Comparison of ENCODE assay signal across 8 cellular contexts in the genomic region with DNA sequence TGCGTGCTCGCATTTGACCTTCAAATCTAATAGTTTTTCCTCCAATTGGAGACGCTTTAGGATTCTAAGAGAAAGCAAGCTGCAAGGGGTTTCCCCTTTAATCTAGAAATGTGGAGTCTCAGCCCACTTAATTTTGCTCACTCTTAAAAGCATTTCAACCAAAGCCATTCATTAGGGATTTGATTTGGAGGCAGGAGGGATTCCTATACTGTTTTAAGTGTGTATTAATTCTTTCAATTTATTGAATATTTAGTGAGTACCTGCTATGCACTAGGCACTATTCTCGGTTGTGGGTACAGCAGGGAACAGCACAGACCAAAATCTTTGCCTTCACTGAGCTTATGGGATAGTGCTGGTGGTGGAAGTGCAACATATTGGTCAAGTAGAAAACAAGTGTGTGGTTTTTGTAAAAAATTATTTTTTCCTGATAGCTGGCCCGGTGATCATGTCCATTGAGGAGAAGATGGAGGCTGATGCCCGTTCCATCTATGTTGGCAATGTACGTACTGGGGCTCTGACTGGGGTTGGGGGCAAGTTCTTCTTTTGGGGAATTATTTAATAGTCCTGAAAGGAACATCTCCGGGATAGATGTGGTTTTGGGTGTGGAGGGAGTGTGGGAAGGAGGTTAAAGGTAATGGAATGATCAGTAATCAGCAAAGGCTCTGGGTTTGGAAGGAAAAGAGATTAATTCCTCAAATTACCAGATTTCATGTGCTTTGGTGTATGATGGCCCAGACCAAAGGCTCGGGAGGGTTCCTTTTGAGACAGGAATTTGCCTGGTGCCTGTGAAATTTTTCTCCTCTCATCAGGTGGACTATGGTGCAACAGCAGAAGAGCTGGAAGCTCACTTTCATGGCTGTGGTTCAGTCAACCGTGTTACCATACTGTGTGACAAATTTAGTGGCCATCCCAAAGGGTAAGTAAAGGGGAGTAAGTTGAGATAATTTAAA. TPM values are rescaled to one million over a fixed set of nuclear protein-coding genes. Genes with fewer than 3 reads are reported as not detected.
A peak's percentile ranks its signal among the peaks of the same experiment; 100 is the strongest.
DNase-seq lines count a peak whose midpoint lies in the region; ATAC-seq and TF ChIP-seq lines count a peak whose summit lies in the region.

No MANE protein-coding gene starts in this region.

- no peaks in the 10 kb centered on the region for H3K9me3 ChIP-seq in Caco-2
- no peaks in the 10 kb centered on the region for H3K9me3 ChIP-seq in esophagus (ENCODE audit: control insufficient read depth in 2 of 2, insufficient read depth in 1 of 2, low read depth in 1 of 2, low read length in 1 of 2)
- no peaks in the 10 kb centered on the region for H3K9me3 ChIP-seq in ovary

- WGBS in esophagus, 2 donors: 40 to 44% methylated on average over 10 of the region's 10 CpGs
- 33 to 34% (median 33%) methylated on average over 10 of the region's 10 CpGs for WGBS in ovary, 3 donors

- H3K4me1 Mint-ChIP-seq in Caco-2 (ENCODE audit: low read depth, unreplicated experiment): peaks cover 17% of the 10 kb centered on the region

- ATAC-seq in left colon (no peak), HG03342 (IDR thresholded peaks at IDR 0.05; ENCODE audit: unreplicated experiment) (no peak), HG03175 (IDR thresholded peaks at IDR 0.05; ENCODE audit: unreplicated experiment) (no peak)

- CTCF ChIA-PET in Caco-2 (lab: Charles Lee): interaction anchor here (1.0 to 2.7 kb wide), 3 partner anchors 17 to 202 kb away, joined by 4 to 15 read pairs (median 6); a partner anchor contains a TSS
- CTCF ChIA-PET in RWPE1 (lab: Yijun Ruan, JAX): interaction anchor here (3.0 kb wide), 1 partner anchor 57 kb away, joined by 12 read pairs; no protein-coding TSS in a partner anchor

- DNase-seq in Caco-2 (no peak), RWPE1 (ENCODE audit: low spot score) (no peak), ovary (no peak), left colon (no peak), KG1 (lab: John Stamatoyannopoulos, UW) (no peak)

- no peaks in the 10 kb centered on the region for H3K27me3 Mint-ChIP-seq in Caco-2 (ENCODE audit: insufficient read depth, unreplicated experiment)

- H3K4me3 ChIP-seq in Caco-2 (ENCODE audit: low read depth, low read length) (peak overlapping the region; percentile 94), esophagus (ENCODE audit: low read depth in 1 of 2, low read length in 2 of 2) (peak overlapping the region; percentile 76 to 89), ovary (peak overlapping the region; percentile 81)

- peak overlapping the region; percentile 96 for H3K4me3 Mint-ChIP-seq in Caco-2 (ENCODE audit: unreplicated experiment)

- H3K36me3 ChIP-seq in Caco-2 (ENCODE audit: control insufficient read depth, insufficient read depth, low read length) (peaks cover 2% of the 10 kb centered on the region), esophagus (ENCODE audit: control insufficient read depth in 2 of 2, insufficient read depth in 2 of 2, low read length in 1 of 2) (peaks cover 4 to 18% of the 10 kb centered on the region in 2 donors), ovary (no peaks in the 10 kb centered on the region)

- TF ChIP-seq CTCF in Caco-2 (IDR thresholded peaks at IDR 0.05; ENCODE audit: insufficient read depth in 1 of 2, low read depth in 1 of 2, low read length in 1 of 2, severe bottlenecking in 1 of 2, unreplicated experiment in 1 of 2) (no peak), RWPE1 (conservative IDR thresholded peaks at IDR 0.05; ENCODE audit: low read depth) (no peak), ovary (IDR thresholded peaks at IDR 0.05) (no peak)

- POLR2A ChIA-PET in Caco-2 (lab: Charles Lee): interaction anchor here (1.0 to 3.1 kb wide), 5 partner anchors 16 to 228 kb away, joined by 3 to 51 read pairs (median 5); a partner anchor contains a TSS
- POLR2A ChIA-PET in RWPE1 (lab: Yijun Ruan, JAX; ENCODE audit: low non-redundant PET): interaction anchor here (0.6 to 1.9 kb wide), 2 partner anchors 20 to 152 kb away, joined by 5 to 9 read pairs; a partner anchor contains a TSS

- no peak for TF ChIP-seq POLR2A in ovary (IDR thresholded peaks at IDR 0.05)

- TSS peak; percentile 24 for BruUV-seq in Caco-2 (replicated peaks; lab: Mats Ljungman, UMichigan)

- peak overlapping the region; percentile 96 for H3K27ac Mint-ChIP-seq in Caco-2 (ENCODE audit: unreplicated experiment)

- H3K27ac ChIP-seq in RWPE1: peak overlapping the region; percentile 87
- no peak overlapping the region for H3K27ac ChIP-seq in esophagus (ENCODE audit: low read depth in 2 of 2, low read length in 1 of 2)
- H3K27ac ChIP-seq in ovary: peak overlapping the region in 1 of 2 donors; percentile 76

- intact Hi-C loops in Caco-2 (cut with micrococcal nuclease; ENCODE audit: unreplicated experiment) (loop anchor here (5.0 kb wide), 2 partner anchors 144 to 716 kb away; a partner anchor contains a TSS), ovary (cut with DNase I) (loop anchor here (10.0 kb wide), 4 partner anchors 142 to 242 kb away; a partner anchor contains a TSS), left colon (cut with DNase I, micrococcal nuclease) (loop anchor here in 1 of 2 donors (10.0 kb wide), 1 partner anchor 142 kb away; a partner anchor contains a TSS)

- H3K27me3 ChIP-seq in Caco-2 (replicated peaks; ENCODE audit: control insufficient read depth, insufficient read depth, low read length): no peaks in the 10 kb centered on the region
- no peaks in the 10 kb centered on the region for H3K27me3 ChIP-seq in esophagus (ENCODE audit: control insufficient read depth in 1 of 2, insufficient read depth in 2 of 2, low read length in 2 of 2)
- H3K27me3 ChIP-seq in ovary: no peaks in the 10 kb centered on the region

- peaks cover 10% of the 10 kb centered on the region for H3K4me1 ChIP-seq in Caco-2
- H3K4me1 ChIP-seq in esophagus (ENCODE audit: control insufficient read depth in 2 of 2, insufficient read depth in 2 of 2, low read length in 1 of 2): peaks cover 3 to 5% of the 10 kb centered on the region in 2 donors
- peaks cover 10% of the 10 kb centered on the region for H3K4me1 ChIP-seq in ovary (ENCODE audit: insufficient read depth)

- peaks cover 75% of the 10 kb centered on the region for H3K36me3 Mint-ChIP-seq in Caco-2 (ENCODE audit: insufficient read depth, unreplicated experiment)

- H3K9me3 Mint-ChIP-seq in Caco-2 (ENCODE audit: unreplicated experiment): no peaks in the 10 kb centered on the region

- no peak for TF ChIP-seq EP300 in ovary (IDR thresholded peaks at IDR 0.05)

RNA-seq across cellular contexts. Expression of a gene that starts 1.6 kb away (rescaled TPM):
- total RNA-seq in Caco-2 (2022) (196 and 202 TPM in 2 replicates), ovary (100 to 1,000 TPM in 5 of 7 donors, 10 to 100 TPM in 2; 37.2 to 164 (median 136) TPM), left colon (100 to 1,000 TPM; 131 to 158 TPM)
- polyA plus RNA-seq in esophagus (100 to 1,000 TPM; 105 to 154 TPM), ovary (100 to 1,000 TPM in 1 of 2 donors, 10 to 100 TPM in 1; 93.4 to 117 TPM)

RNA-seq across cellular contexts. Expression of a gene that starts 16.2 kb away (rescaled TPM):
- total RNA-seq in Caco-2 (2022) (19.1 and 20.8 TPM in 2 replicates), ovary (10 to 100 TPM; 17.0 to 38.7 (median 29.1) TPM), left colon (10 to 100 TPM; 34.7 to 40.2 TPM)
- polyA plus RNA-seq in esophagus (10 to 100 TPM; 28.0 to 35.0 TPM), ovary (10 to 100 TPM; 31.7 to 36.0 TPM)

RNA-seq across cellular contexts. Expression of a gene that starts 20.2 kb away (rescaled TPM):
- total RNA-seq in Caco-2 (2022) (5.9 and 8.6 TPM in 2 replicates), ovary (10 to 100 TPM in 5 of 7 donors, 1 to 10 TPM in 2; 6.8 to 26.4 (median 21.2) TPM), left colon (10 to 100 TPM; 10.8 to 11.2 TPM)
- polyA plus RNA-seq in esophagus (10 to 100 TPM in 1 of 2 donors, 1 to 10 TPM in 1; 5.2 to 12.7 TPM), ovary (10 to 100 TPM; 10.7 to 17.3 TPM)

RNA-seq across cellular contexts. Expression of a gene that starts 29.8 kb away (rescaled TPM):
- total RNA-seq in Caco-2 (2022): 3.1 and 3.7 TPM in 2 replicates
- 1 to 10 TPM; 4.7 to 8.3 TPM for polyA plus RNA-seq in esophagus
- total RNA-seq in ovary: 10 to 100 TPM; 25.0 to 48.0 (median 38.5) TPM
- polyA plus RNA-seq in ovary: 10 to 100 TPM in 1 of 2 donors, 1 to 10 TPM in 1; 8.9 to 32.7 TPM
- total RNA-seq in left colon: 1 to 10 TPM; 2.7 to 8.0 TPM

RNA-seq across cellular contexts. Expression of a gene that starts 36.9 kb away (rescaled TPM):
- total RNA-seq in Caco-2 (2022) (7.4 and 7.6 TPM in 2 replicates), ovary (10 to 100 TPM in 5 of 7 donors, 1 to 10 TPM in 2; 5.9 to 22.8 (median 13.4) TPM), left colon (10 to 100 TPM; 15.3 to 17.6 TPM)
- polyA plus RNA-seq in esophagus (10 to 100 TPM in 1 of 2 donors, 1 to 10 TPM in 1; 8.0 to 16.1 TPM), ovary (10 to 100 TPM in 1 of 2 donors, 1 to 10 TPM in 1; 7.6 to 23.7 TPM)
